ENCODE assay signal across 22 cellular contexts in the genomic region with DNA sequence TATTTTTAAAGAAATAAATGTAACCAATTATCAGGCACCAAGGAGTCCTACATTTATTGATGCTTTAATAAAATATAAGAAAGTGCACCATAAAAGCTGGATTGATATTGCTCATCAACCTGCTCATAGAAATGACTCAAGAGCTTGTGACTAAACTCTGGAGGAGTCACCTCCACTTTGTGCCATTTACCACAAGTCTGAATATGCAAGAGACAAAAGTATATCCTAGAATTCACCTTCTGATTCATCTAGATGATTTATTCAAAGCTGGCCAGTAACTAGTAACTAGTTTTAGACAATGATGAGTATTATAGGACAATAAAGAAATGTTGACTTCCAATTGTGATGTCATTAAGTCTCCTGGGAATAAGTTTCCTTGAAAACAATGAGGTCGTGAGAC.
A peak's percentile ranks its signal among the peaks of the same experiment; 100 is the strongest.
DNase-seq lines count a peak whose midpoint lies in the region; ATAC-seq, FAIRE-seq and TF ChIP-seq lines count a peak whose summit lies in the region.
"Had no signal": no experiment of that assay in that cellular context is flagged by ENCODE, and none has a peak within 500 bp of the region (broad histone marks: within the 10 kb centered on the region; RNA-seq: fewer than 3 reads in every experiment).

No MANE protein-coding gene starts in this region.

- in situ Hi-C loops in astrocyte of the spinal cord (cut with HindIII; ENCODE audit: low sequenced_read_pairs): no loop called here

- POLR2A ChIA-PET in MCF 10A (lab: Yijun Ruan, JAX) (interaction anchor here (0.5 kb wide), 1 partner anchor 478 kb away, joined by 3 read pairs; no protein-coding TSS in a partner anchor), Caco-2 (lab: Charles Lee) (no interaction called here)

- H3K27ac ChIP-seq in breast epithelium (no peak overlapping the region), kidney (ENCODE audit: low read depth in 2 of 2, low read length in 2 of 2) (no peak overlapping the region)
- H3K27ac ChIP-seq: BLaER1 had no signal

- ATAC-seq in HG02840 (IDR thresholded peaks at IDR 0.05; ENCODE audit: low FRiP score, unreplicated experiment): no peak
- ATAC-seq: CD8-positive, alpha-beta T cell; GM12878 had no signal

- peaks cover 9% of the 10 kb centered on the region for H3K4me1 Mint-ChIP-seq in MCF 10A (ENCODE audit: insufficient read depth, unreplicated experiment)
- no peaks in the 10 kb centered on the region for H3K4me1 Mint-ChIP-seq in Caco-2 (ENCODE audit: low read depth, unreplicated experiment)

- no peaks in the 10 kb centered on the region for H3K27me3 Mint-ChIP-seq in MCF 10A (ENCODE audit: insufficient read depth, unreplicated experiment)
- H3K27me3 Mint-ChIP-seq in Caco-2 (ENCODE audit: insufficient read depth, unreplicated experiment): no peaks in the 10 kb centered on the region

- TF ChIP-seq CTCF in MCF 10A (IDR thresholded peaks at IDR 0.05; ENCODE audit: unreplicated experiment): no peak
- no peak for TF ChIP-seq CTCF in breast epithelium (IDR thresholded peaks at IDR 0.05)
- no peak for TF ChIP-seq CTCF in astrocyte of the spinal cord (IDR thresholded peaks at IDR 0.05; ENCODE audit: low read depth, low read length)
- TF ChIP-seq CTCF in Caco-2 (IDR thresholded peaks at IDR 0.05; ENCODE audit: insufficient read depth in 1 of 2, low read depth in 1 of 2, low read length in 1 of 2, severe bottlenecking in 1 of 2, unreplicated experiment in 1 of 2): no peak
- TF ChIP-seq CTCF in kidney (IDR thresholded peaks at IDR 0.05; ENCODE audit: borderline replicate concordance, extremely low read depth, insufficient read depth): no peak

- H3K9me3 Mint-ChIP-seq in MCF 10A (ENCODE audit: unreplicated experiment) (peaks cover 8% of the 10 kb centered on the region), Caco-2 (ENCODE audit: unreplicated experiment) (peaks cover 32% of the 10 kb centered on the region)

- H3K36me3 Mint-ChIP-seq in MCF 10A (ENCODE audit: insufficient read depth, unreplicated experiment): no peaks in the 10 kb centered on the region
- no peaks in the 10 kb centered on the region for H3K36me3 Mint-ChIP-seq in Caco-2 (ENCODE audit: insufficient read depth, unreplicated experiment)
- H3K36me3 Mint-ChIP-seq: CD8-positive, alpha-beta T cell had no signal

- H3K4me3 ChIP-seq in breast epithelium (no peak overlapping the region), astrocyte of the spinal cord (ENCODE audit: low read depth, low read length) (no peak overlapping the region), Caco-2 (ENCODE audit: low read depth, low read length) (no peak overlapping the region), kidney (ENCODE audit: low read length in 2 of 2) (no peak overlapping the region)
- H3K4me3 ChIP-seq: BLaER1, GM12878 had no signal

- no peak overlapping the region for H3K4me3 Mint-ChIP-seq in MCF 10A (ENCODE audit: unreplicated experiment)
- H3K4me3 Mint-ChIP-seq in Caco-2 (ENCODE audit: unreplicated experiment): no peak overlapping the region
- H3K4me3 Mint-ChIP-seq: CD8-positive, alpha-beta T cell had no signal

- intact Hi-C loops in MCF 10A (cut with micrococcal nuclease) (no loop called here), breast epithelium (cut with DNase I; ENCODE audit: low total_unique reads) (no loop called here), Caco-2 (cut with micrococcal nuclease; ENCODE audit: unreplicated experiment) (no loop called here), kidney (cut with DNase I) (no loop called here)

- CTCF ChIA-PET in MCF 10A (lab: Yijun Ruan, JAX): no interaction called here
- CTCF ChIA-PET in Caco-2 (lab: Charles Lee): no interaction called here

- DNase-seq in MCF 10A (ENCODE audit: unreplicated experiment) (peak; percentile 1), breast epithelium (ENCODE audit: low spot score in 2 of 2) (no peak), astrocyte of the spinal cord (ENCODE audit: low read depth, low spot score) (peak; percentile 21), kidney glomerular epithelial cell (lab: John Stamatoyannopoulos, UW) (peak; percentile 64), Caco-2 (no peak), kidney (no peak)
- no peak for DNase-seq in activated CD8-positive, alpha-beta memory T cell treated with anti-CD3 and anti-CD28 coated beads, Interleukin-2, amount 50 U/mL, for 48 hours
- DNase-seq: 8988T; CD8-positive, alpha-beta T cell; DND-41; GDM1; Karpas-422; NCI-H1436; NCI-H2029; NCI-H2171; NCI-H446; NCI-H69; RPMI8226 had no signal

- TF ChIP-seq POLR2A in breast epithelium (IDR thresholded peaks at IDR 0.05): no peak

- H3K9me3 ChIP-seq in breast epithelium (peaks cover 10 to 16% of the 10 kb centered on the region in 2 donors), Caco-2 (peaks cover 26% of the 10 kb centered on the region), kidney (ENCODE audit: control insufficient read depth in 1 of 2, low read length in 2 of 2) (peaks cover 0 to 9% of the 10 kb centered on the region in 2 donors)

- no TSS peak for BruUV-seq in MCF 10A (replicated peaks; lab: Mats Ljungman, UMichigan)
- BruUV-seq in Caco-2 (replicated peaks; lab: Mats Ljungman, UMichigan): no TSS peak

- no peak for FAIRE-seq in kidney (lab: Jason Lieb, UNC)
- FAIRE-seq: GM12878, H1 had no signal

- no peak overlapping the region for H3K27ac Mint-ChIP-seq in MCF 10A (ENCODE audit: low read depth, unreplicated experiment)
- no peak overlapping the region for H3K27ac Mint-ChIP-seq in Caco-2 (ENCODE audit: unreplicated experiment)
- H3K27ac Mint-ChIP-seq: CD8-positive, alpha-beta T cell had no signal

- H3K4me1 ChIP-seq in breast epithelium: no peaks in the 10 kb centered on the region
- no peaks in the 10 kb centered on the region for H3K4me1 ChIP-seq in Caco-2
- no peaks in the 10 kb centered on the region for H3K4me1 ChIP-seq in kidney (ENCODE audit: control insufficient read depth in 1 of 2, insufficient read depth in 1 of 2, low read depth in 1 of 2, low read length in 2 of 2)
- H3K4me1 ChIP-seq: BLaER1 had no signal

- H3K36me3 ChIP-seq in breast epithelium (no peaks in the 10 kb centered on the region), Caco-2 (ENCODE audit: control insufficient read depth, insufficient read depth, low read length) (no peaks in the 10 kb centered on the region), kidney (ENCODE audit: control insufficient read depth in 1 of 2, insufficient read depth in 2 of 2, low read length in 2 of 2) (no peaks in the 10 kb centered on the region)

- no peak overlapping the region for H3K9ac ChIP-seq in kidney (ENCODE audit: low read length in 2 of 2)
- H3K9ac ChIP-seq: BLaER1 had no signal

- H3K27me3 ChIP-seq in breast epithelium: no peaks in the 10 kb centered on the region
- H3K27me3 ChIP-seq in Caco-2 (replicated peaks; ENCODE audit: control insufficient read depth, insufficient read depth, low read length): no peaks in the 10 kb centered on the region
- H3K27me3 ChIP-seq: BLaER1 had no signal

Comparison
In these comparisons a context has a peak if more than half of its experiments do, and no peak if none do; other contexts are left out.
1. DNase-seq: peak in MCF 10A (single experiment), astrocyte of the spinal cord (single experiment) and kidney glomerular epithelial cell (single experiment); none in breast epithelium (0 of 2), Caco-2 (0 of 2), kidney (single experiment) and activated CD8-positive, alpha-beta memory T cell treated with anti-CD3 and anti-CD28 coated beads, Interleukin-2, amount 50 U/mL, for 48 hours (single experiment).